In genomic region chr5:40478766-40479165, GRCh38 we compare ENCODE assay signal across 18 cellular contexts.
"Had no signal": no experiment of that assay in that cellular context is flagged by ENCODE, and none has a peak within 500 bp of the region (broad histone marks: within the 10 kb centered on the region; RNA-seq: fewer than 3 reads in every experiment).

No MANE protein-coding gene starts in this region.

- H3K9me3 Mint-ChIP-seq: activated naive CD4-positive, alpha-beta T cell treated with anti-CD3 and anti-CD28 coated beads, Interleukin-2, amount 50 U/mL, for 24 hours; activated T-cell treated with anti-CD3 and anti-CD28 coated beads, Interleukin-2, amount 50 U/mL, for 72 hours; naive thymus-derived CD8-positive, alpha-beta T cell; neural progenitor cell had no signal

- H3K27ac Mint-ChIP-seq: activated naive CD4-positive, alpha-beta T cell treated with anti-CD3 and anti-CD28 coated beads, Interleukin-2, amount 50 U/mL, for 24 hours; neural progenitor cell; T-helper 17 cell had no signal

- H3K36me3 ChIP-seq: adrenal gland, ascending aorta, brain microvascular endothelial cell, neural progenitor cell, suprapubic skin, tibial nerve had no signal

- H3K27me3 ChIP-seq: adrenal gland, ascending aorta, brain microvascular endothelial cell, foreskin keratinocyte, neural progenitor cell, suprapubic skin, tibial nerve had no signal

- H3K27me3 Mint-ChIP-seq: activated naive CD4-positive, alpha-beta T cell treated with anti-CD3 and anti-CD28 coated beads, Interleukin-2, amount 50 U/mL, for 24 hours; naive thymus-derived CD8-positive, alpha-beta T cell; T-helper 17 cell had no signal

- H3K36me3 Mint-ChIP-seq: neural progenitor cell had no signal

- H3K4me1 Mint-ChIP-seq: neural progenitor cell had no signal

- ATAC-seq: activated T-cell treated with anti-CD3 and anti-CD28 coated beads, Interleukin-2, amount 50 U/mL, for 72 hours; left colon; naive thymus-derived CD8-positive, alpha-beta T cell; stimulated activated naive CD8-positive, alpha-beta T cell treated with anti-CD3 and anti-CD28 coated beads, Interleukin-15, Interleukin-2, amounts not matched to agents 100 U/mL and 50 U/mL, for 24 hours; T-helper 17 cell had no signal

- H3K27ac ChIP-seq: adrenal gland, ascending aorta, brain microvascular endothelial cell, neural progenitor cell, suprapubic skin, tibial nerve had no signal

- H3K4me1 ChIP-seq: adrenal gland, suprapubic skin, tibial nerve had no signal

- DNase-seq: activated gamma-delta T cell; activated T-cell treated with anti-CD3 and anti-CD28 coated beads, Interleukin-2, amount 50 U/mL, for 72 hours; adrenal gland; brain microvascular endothelial cell; central memory CD4-positive, alpha-beta T cell; effector memory CD4-positive, alpha-beta T cell; foreskin keratinocyte; left colon; naive thymus-derived CD8-positive, alpha-beta T cell; stimulated activated CD4-positive, alpha-beta T cell treated with anti-CD3 and anti-CD28 coated beads, Interleukin-4, amount 100 ng/mL, for 24 hours; stimulated activated naive CD8-positive, alpha-beta T cell treated with anti-CD3 and anti-CD28 coated beads, Interleukin-15, Interleukin-2, amounts not matched to agents 100 U/mL and 50 U/mL, for 24 hours; SW 1271; T-helper 17 cell had no signal

- H3K4me3 ChIP-seq: adrenal gland, ascending aorta, neural progenitor cell, suprapubic skin, tibial nerve had no signal

- H3K9me3 ChIP-seq: adrenal gland, ascending aorta, suprapubic skin had no signal

- H3K4me3 Mint-ChIP-seq: activated naive CD4-positive, alpha-beta T cell treated with anti-CD3 and anti-CD28 coated beads, Interleukin-2, amount 50 U/mL, for 24 hours; activated T-cell treated with anti-CD3 and anti-CD28 coated beads, Interleukin-2, amount 50 U/mL, for 72 hours; naive thymus-derived CD8-positive, alpha-beta T cell; neural progenitor cell; T-helper 17 cell had no signal
